In the genomic region with DNA sequence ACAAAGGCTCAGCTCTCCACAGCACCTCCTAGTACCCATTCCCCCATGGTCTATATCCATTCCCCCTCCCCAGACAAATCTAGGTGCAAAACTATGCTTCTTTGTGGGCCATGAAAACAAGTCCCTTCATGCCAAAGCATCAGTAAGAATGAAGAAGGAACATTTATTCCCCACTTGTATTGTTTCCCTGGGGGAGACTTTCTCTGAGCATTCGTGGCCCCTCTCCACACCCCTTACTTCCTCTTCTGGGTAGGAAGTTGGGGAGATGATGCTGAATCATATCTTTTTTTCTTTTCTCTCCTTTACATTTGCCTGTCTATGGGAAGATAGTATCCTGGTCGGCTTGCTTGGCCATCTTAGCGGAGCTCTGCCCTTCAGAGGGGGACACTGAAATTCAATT, we compare ENCODE assay signal across 1 cellular context.
TF ChIP-seq lines count a peak whose summit lies in the region.

No MANE protein-coding gene starts in this region.

TF ChIP-seq in GM12878, 131 proteins besides CTCF, POLR2A, EP300 and RAD21 (continued from another document):
- peak; percentile 87 for TF ChIP-seq ZBTB11 (CRISPR knock-in tag; IDR thresholded peaks at IDR 0.05)
- peak; percentile 19 for TF ChIP-seq SP1 (IDR thresholded peaks at IDR 0.05; ENCODE audit: low read depth, low read length)
- no peak for TF ChIP-seq ZZZ3 (IDR thresholded peaks at IDR 0.05; ENCODE audit: control insufficient read depth, insufficient read length, low read depth)
- TF ChIP-seq HCFC1 (IDR thresholded peaks at IDR 0.05; ENCODE audit: low read length) = no peak
